8 cellular contexts compared by ENCODE assay signal in the genomic region with DNA sequence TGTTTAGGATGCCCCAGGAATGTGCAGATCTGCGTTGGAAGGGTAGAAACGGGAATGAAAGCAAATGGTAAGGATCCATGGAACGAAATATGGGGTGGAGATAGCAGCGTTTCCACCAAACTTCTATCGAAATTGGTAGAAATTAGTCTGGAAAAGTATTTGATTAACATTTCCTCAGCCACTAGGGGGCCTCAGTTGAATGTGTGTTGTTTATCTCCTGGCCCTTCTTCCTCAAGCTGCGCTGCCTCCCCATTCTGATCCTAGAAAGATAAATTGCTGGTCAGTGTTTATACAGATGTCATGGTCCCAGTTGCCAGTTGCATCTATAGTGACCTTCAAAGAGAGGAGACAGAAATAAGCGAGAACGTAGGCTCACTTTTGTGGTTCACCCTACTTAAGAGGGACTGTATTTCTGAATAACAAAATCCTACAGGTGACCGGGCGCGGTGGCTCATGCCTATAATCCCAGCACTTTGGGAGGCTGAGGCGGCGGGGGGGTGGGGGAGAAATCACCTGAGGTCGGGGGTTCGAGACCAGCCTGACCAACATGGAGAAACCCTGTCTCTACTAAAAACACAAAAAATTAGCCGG.
A peak's percentile ranks its signal among the peaks of the same experiment; 100 is the strongest.
DNase-seq lines count a peak whose midpoint lies in the region; ATAC-seq and TF ChIP-seq lines count a peak whose summit lies in the region.

No MANE protein-coding gene starts in this region.

- H3K4me1 ChIP-seq in aorta (ENCODE audit: control insufficient read depth in 1 of 2, insufficient read depth in 2 of 2, low read length in 2 of 2) = no peaks in the 10 kb centered on the region

- H3K4me3 ChIP-seq in astrocyte of the spinal cord (ENCODE audit: low read depth, low read length) (no peak overlapping the region), aorta (ENCODE audit: low read length in 2 of 2) (no peak overlapping the region)

- DNase-seq in stimulated activated CD4-positive, alpha-beta T cell treated with anti-CD3 and anti-CD28 coated beads, Interleukin-15, amount 100 ng/mL, for 24 hours = peak; percentile 14
- DNase-seq in stimulated activated CD4-positive, alpha-beta T cell treated with anti-CD3 and anti-CD28 coated beads, Interleukin-4, amount 100 ng/mL, for 24 hours = no peak
- peak; percentile 25 for DNase-seq in NCI-H2081 treated with DMSO at 0.1 percent for 48 hours (lab: John Stamatoyannopoulos, UW)
- DNase-seq in astrocyte of the spinal cord (ENCODE audit: low read depth, low spot score) = peak; percentile 19
- DNase-seq in midbrain (lab: John Stamatoyannopoulos, UW) = peak; percentile 49
- DNase-seq in aorta = no peak
- no peak for DNase-seq in activated naive CD8-positive, alpha-beta T cell treated with anti-CD3 and anti-CD28 coated beads, Interleukin-2, amount 50 U/mL, for 24 hours

- ATAC-seq in GM21423 (IDR thresholded peaks at IDR 0.05; ENCODE audit: unreplicated experiment) = no peak
- no peak for ATAC-seq in aorta (ENCODE audit: low FRiP score)
- no peak for ATAC-seq in activated naive CD8-positive, alpha-beta T cell treated with anti-CD3 and anti-CD28 coated beads, Interleukin-2, amount 50 U/mL, for 24 hours

- no peaks in the 10 kb centered on the region for H3K36me3 ChIP-seq in aorta (ENCODE audit: control insufficient read depth in 1 of 2, insufficient read depth in 2 of 2, low read length in 1 of 2)

- in situ Hi-C loops in astrocyte of the spinal cord (cut with HindIII; ENCODE audit: low sequenced_read_pairs) = no loop called here

- peaks cover 10% of the 10 kb centered on the region for H3K9me3 Mint-ChIP-seq in activated naive CD8-positive, alpha-beta T cell treated with anti-CD3 and anti-CD28 coated beads, Interleukin-2, amount 50 U/mL, for 24 hours

- no peaks in the 10 kb centered on the region for H3K27me3 Mint-ChIP-seq in activated naive CD8-positive, alpha-beta T cell treated with anti-CD3 and anti-CD28 coated beads, Interleukin-2, amount 50 U/mL, for 24 hours

- intact Hi-C loops in aorta (cut with DNase I) = no loop called here

- peak; percentile 45 for TF ChIP-seq CTCF in astrocyte of the spinal cord (IDR thresholded peaks at IDR 0.05; ENCODE audit: low read depth, low read length)

- no peak overlapping the region for H3K4me3 Mint-ChIP-seq in activated naive CD8-positive, alpha-beta T cell treated with anti-CD3 and anti-CD28 coated beads, Interleukin-2, amount 50 U/mL, for 24 hours

- no peaks in the 10 kb centered on the region for H3K27me3 ChIP-seq in aorta (ENCODE audit: control insufficient read depth in 1 of 2, insufficient read depth in 2 of 2, low read length in 1 of 2)

- no peaks in the 10 kb centered on the region for H3K36me3 Mint-ChIP-seq in activated naive CD8-positive, alpha-beta T cell treated with anti-CD3 and anti-CD28 coated beads, Interleukin-2, amount 50 U/mL, for 24 hours (ENCODE audit: low read depth)

- no peaks in the 10 kb centered on the region for H3K4me1 Mint-ChIP-seq in activated naive CD8-positive, alpha-beta T cell treated with anti-CD3 and anti-CD28 coated beads, Interleukin-2, amount 50 U/mL, for 24 hours

- H3K9me3 ChIP-seq in aorta (ENCODE audit: control insufficient read depth, low read length) = no peaks in the 10 kb centered on the region

- H3K27ac ChIP-seq in aorta (ENCODE audit: low read depth in 1 of 2, low read length in 2 of 2) = no peak overlapping the region

- no peak overlapping the region for H3K27ac Mint-ChIP-seq in activated naive CD8-positive, alpha-beta T cell treated with anti-CD3 and anti-CD28 coated beads, Interleukin-2, amount 50 U/mL, for 24 hours

- WGBS in aorta, 2 donors = 70 to 72% methylated on average over 16 of the region's 16 CpGs

Comparison
In these comparisons a context has a peak if more than half of its experiments do, and no peak if none do; other contexts are left out.
1. DNase-seq: peak in stimulated activated CD4-positive, alpha-beta T cell treated with anti-CD3 and anti-CD28 coated beads, Interleukin-15, amount 100 ng/mL, for 24 hours (single experiment), NCI-H2081 treated with DMSO at 0.1 percent for 48 hours (single experiment), astrocyte of the spinal cord (single experiment) and midbrain (single experiment); none in stimulated activated CD4-positive, alpha-beta T cell treated with anti-CD3 and anti-CD28 coated beads, Interleukin-4, amount 100 ng/mL, for 24 hours (single experiment), aorta (0 of 2) and activated naive CD8-positive, alpha-beta T cell treated with anti-CD3 and anti-CD28 coated beads, Interleukin-2, amount 50 U/mL, for 24 hours (single experiment).